In the genomic region with DNA sequence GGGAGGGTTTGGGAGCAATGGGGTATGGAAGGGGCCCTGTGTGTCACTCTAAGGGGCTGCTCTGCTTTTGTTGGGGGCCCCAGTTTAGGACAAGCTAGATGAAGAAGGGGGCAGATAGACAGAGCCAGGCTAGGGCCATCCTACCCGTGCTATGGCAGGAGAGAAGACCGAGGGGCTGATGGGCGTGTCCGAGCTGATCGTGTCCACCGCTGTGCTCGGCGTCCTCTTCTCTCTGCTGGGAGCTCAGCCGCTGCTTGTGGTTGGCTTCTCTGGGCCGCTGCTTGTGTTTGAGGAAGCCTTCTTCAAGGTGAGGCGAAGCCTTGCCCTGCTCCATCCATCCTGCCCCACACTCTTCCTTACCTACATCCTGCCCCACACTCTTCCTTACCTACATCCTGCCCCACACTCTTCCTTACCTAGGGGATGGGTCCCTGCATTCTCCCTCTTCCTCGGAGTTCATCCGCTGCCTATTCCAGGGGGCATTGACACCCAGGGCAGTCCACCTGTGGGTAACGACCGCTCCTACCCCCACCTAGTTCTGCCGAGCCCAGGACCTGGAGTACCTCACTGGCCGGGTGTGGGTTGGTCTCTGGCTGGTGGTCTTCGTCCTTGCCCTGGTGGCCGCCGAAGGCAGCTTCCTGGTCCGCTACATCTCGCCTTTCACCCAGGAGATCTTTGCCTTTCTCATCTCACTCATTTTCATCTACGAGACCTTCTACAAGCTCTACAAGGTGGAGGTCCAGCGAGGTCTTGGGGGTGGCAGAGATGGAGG, we compare ENCODE assay signal across 26 cellular contexts. TPM values are rescaled to one million over a fixed set of nuclear protein-coding genes. Genes with fewer than 3 reads are reported as not detected.
A peak's percentile ranks its signal among the peaks of the same experiment; 100 is the strongest.
DNase-seq lines count a peak whose midpoint lies in the region; ATAC-seq, FAIRE-seq and TF ChIP-seq lines count a peak whose summit lies in the region.
"Had no signal": no experiment of that assay in that cellular context is flagged by ENCODE, and none has a peak within 500 bp of the region (broad histone marks: within the 10 kb centered on the region; RNA-seq: fewer than 3 reads in every experiment).

No MANE protein-coding gene starts in this region.

- no peak for ATAC-seq in left cardiac atrium
- peak; percentile 25; the same call in 1 of the 3 replicates for ATAC-seq in K562
- ATAC-seq: heart left ventricle had no signal

- no peaks in the 10 kb centered on the region for H3K36me3 ChIP-seq in K562 (ENCODE audit: control insufficient read depth, insufficient read depth, low read length)
- H3K36me3 ChIP-seq: BE2C, HAP-1, MG63, SJCRH30, thyroid gland had no signal

- no TSS peak for BruUV-seq in K562 (replicated peaks; lab: Mats Ljungman, UMichigan)

- H3K27ac ChIP-seq in K562 (ENCODE audit: extremely low read depth, low read depth, low read length) = no peak overlapping the region
- H3K27ac ChIP-seq: esophagus muscularis mucosa, HL-60, KMS-11, parathyroid adenoma, SJCRH30, thyroid gland had no signal

- no peak for TF ChIP-seq POLR2A in K562 (conservative IDR thresholded peaks at IDR 0.05)

- H3K9me3 ChIP-seq in K562 (replicated peaks; ENCODE audit: control insufficient read depth, insufficient read depth, low read depth, low read length) = no peaks in the 10 kb centered on the region
- H3K9me3 ChIP-seq: BE2C, esophagus muscularis mucosa, HAP-1, heart left ventricle, MG63, SJCRH30, thyroid gland had no signal

- no peak overlapping the region for H3K4me2 ChIP-seq in K562 (ENCODE audit: insufficient read depth, low read length)
- H3K4me2 ChIP-seq: KMS-11 had no signal

- H4K20me1 ChIP-seq in K562 (replicated peaks; ENCODE audit: control insufficient read depth, insufficient read depth, low read length) = 0 out of 2 replicates have a peak, but pooled peaks cover 3% of the 10 kb centered on the region

- POLR2A ChIA-PET in K562 (lab: Yijun Ruan, JAX) = no interaction called here

- no peak for FAIRE-seq in K562 (lab: Jason Lieb, UNC)

- no peak for TF ChIP-seq CTCF in K562 (IDR thresholded peaks at IDR 0.05 in 2 of 3, conservative IDR thresholded peaks at IDR 0.05 in 1 of 3; ENCODE audit: insufficient read depth in 2 of 3, low read depth in 1 of 3, low read length in 3 of 3)

- no peak overlapping the region for H3K9ac ChIP-seq in K562 (ENCODE audit: insufficient read depth in 1 of 2, low read depth in 2 of 2, low read length in 2 of 2)
- H3K9ac ChIP-seq: KMS-11, parathyroid adenoma had no signal

- CTCF ChIA-PET in K562 (lab: Yijun Ruan, JAX; ENCODE audit: low intra/inter-chr PET ratio) = no interaction called here

- no peak overlapping the region for H3K4me3 ChIP-seq in K562
- H3K4me3 ChIP-seq: esophagus muscularis mucosa, HAP-1, heart left ventricle, MG63, SJCRH30, thyroid gland had no signal

- H3K9me1 ChIP-seq in K562 (ENCODE audit: control insufficient read depth, insufficient read depth, low read length) = no peaks in the 10 kb centered on the region

- no peak for TF ChIP-seq EP300 in K562 (IDR thresholded peaks at IDR 0.05; ENCODE audit: low read length)

- H3K27me3 ChIP-seq in K562 (ENCODE audit: control insufficient read depth in 2 of 2, insufficient read depth in 2 of 2, low read length in 2 of 2) = peaks cover 2 to 26% of the 10 kb centered on the region in 2 experiments; a peak in 3 of 5 replicates
- H3K27me3 ChIP-seq: BE2C, esophagus muscularis mucosa, heart left ventricle, MG63, SJCRH30, thyroid gland had no signal

- peaks cover 5 to 54% of the 10 kb centered on the region in 2 experiments; a peak in 4 of 5 replicates for H3K4me1 ChIP-seq in K562 (replicated peaks in 1 of 2; ENCODE audit: control insufficient read depth in 2 of 2, insufficient read depth in 2 of 2, low read length in 2 of 2)
- H3K4me1 ChIP-seq: BE2C, HAP-1, parathyroid adenoma, SJCRH30, thyroid gland had no signal

- H2AFZ ChIP-seq in K562 (ENCODE audit: low read depth, low read length) = no peak overlapping the region
- H2AFZ ChIP-seq: parathyroid adenoma had no signal

- 6% methylated on average over 17 of the region's 24 CpGs for WGBS in K562 (ENCODE audit: insufficient coverage, low coverage, missing lambda C conversion rate)

- intact Hi-C loops in left cardiac atrium (cut with DNase I) (no loop called here), cardiac septum (cut with DNase I) (no loop called here), K562 (cut with micrococcal nuclease) (no loop called here)

- no peaks in the 10 kb centered on the region for H3K79me2 ChIP-seq in K562 (ENCODE audit: control insufficient read depth, insufficient read depth, low read length)
- H3K79me2 ChIP-seq: parathyroid adenoma had no signal

- DNase-seq in left cardiac atrium (peak; percentile 20), cardiac septum (ENCODE audit: low spot score) (no peak), K562 (ENCODE audit: extremely low read depth in 1 of 4, low spot score in 3 of 4) (no peak), hepatic stellate cell (ENCODE audit: low spot score) (peak; percentile 8), ureter (ENCODE audit: low spot score) (peak; percentile 35), NCI-H146 treated with DMSO at 0.1 percent for 48 hours (lab: John Stamatoyannopoulos, UW; ENCODE audit: unreplicated experiment) (no peak), C1 segment of cervical spinal cord (lab: John Stamatoyannopoulos, UW) (no peak), NCI-H526 (lab: John Stamatoyannopoulos, UW) (no peak)
- DNase-seq: activated CD4-positive, alpha-beta T cell treated with anti-CD3 and anti-CD28 coated beads for 48 hours; activated gamma-delta T cell treated with Interleukin-2 at 50 U/mL for 16 hours; activated T-cell treated with anti-CD3 and anti-CD28 coated beads, Interleukin-2, amount 50 U/mL, for 24 hours; BE2C; CD8-positive, alpha-beta memory T cell; foreskin fibroblast; MG63; NCI-H1436; NCI-H446; NCI-H82; SJCRH30; thyroid gland had no signal

- in situ Hi-C loops in K562 (cut with MboI) = no loop called here

- no peak for TF ChIP-seq RAD21 in K562 (CRISPR knock-in tag; conservative IDR thresholded peaks at IDR 0.05 in 1 of 2, IDR thresholded peaks at IDR 0.05 in 1 of 2)

TF ChIP-seq in K562, 482 proteins besides CTCF, POLR2A, EP300 and RAD21 (continues in another document):
- TF ChIP-seq ILK (tag; IDR thresholded peaks at IDR 0.05; ENCODE audit: borderline replicate concordance, low read depth) = no peak
- no peak for TF ChIP-seq JUNB (CRISPR knock-in tag; conservative IDR thresholded peaks at IDR 0.05)
- no peak for TF ChIP-seq ZNF217 (CRISPR knock-in tag; IDR thresholded peaks at IDR 0.05)
- no peak for TF ChIP-seq TAL1 (IDR thresholded peaks at IDR 0.05)
- TF ChIP-seq SLC30A9 (CRISPR knock-in tag; IDR thresholded peaks at IDR 0.05) = no peak
- TF ChIP-seq NFIC (IDR thresholded peaks at IDR 0.05) = no peak

RNA-seq across cellular contexts. Expression of a gene that starts 8.9 kb away (rescaled TPM):
- total RNA-seq in left cardiac atrium (100 to 1,000 TPM; 261 to 360 TPM), cardiac septum (396 TPM), K562 (2014; rRNA removed) (not detected in 2 replicates), K562 (2014; rRNA removed; fragmentation: Illumina TruSeq; extraction: Trizol) (not detected in 2 replicates), K562 (2015; rRNA removed; fragmentation: Illumina TruSeq; extraction: Trizol) (0.04 TPM in 1 of 2 replicates, not detected in the other), K562 (2021) (0.04 and 0.31 TPM in 2 replicates), ureter (12.2 TPM)
- 0.28 and 2.2 TPM in 2 replicates for total RNA-seq in K562 (2011; cell fraction: chromatin; rRNA removed; ENCODE audit: low replicate concordance)
- 0.53 and 1.0 TPM in 2 replicates for total RNA-seq in K562 (2011; cell fraction: nucleolus; rRNA removed)
- 0.53 and 0.59 TPM in 2 replicates for total RNA-seq in K562 (2011; cell fraction: nucleoplasm; rRNA removed)
- polyA plus RNA-seq in K562 (2011; rRNA removed) (0.26 and 0.76 TPM in 2 replicates), K562 (2014; fragmentation: Illumina TruSeq; extraction: Trizol) (0.04 TPM in 1 of 2 replicates, not detected in the other), K562 (2014; fragmentation: Nextera tagmentation; extraction: Ambion mirVana) (not detected), K562 (2014; rRNA removed) (0.05 and 0.11 TPM in 2 replicates)
- 0.39 and 0.62 TPM in 2 replicates for polyA plus RNA-seq in K562 (2011; cell fraction: cytosol; rRNA removed)
- polyA plus RNA-seq in K562 (2011; cell fraction: nucleus; rRNA removed) = 3.3 and 5.9 TPM in 2 replicates
- polyA plus RNA-seq in K562 (2012) = 0.08 and 0.17 TPM in 2 replicates
- not detected in 2 replicates for polyA minus RNA-seq in K562 (2011; rRNA and poly(A)+ RNA removed)
- polyA minus RNA-seq in K562 (2011; cell fraction: cytosol; rRNA and poly(A)+ RNA removed) = not detected in 2 replicates
- 1.1 and 2.2 TPM in 2 replicates for polyA minus RNA-seq in K562 (2011; cell fraction: nucleus; rRNA and poly(A)+ RNA removed)
- polyA plus RNA-seq: CD8-positive, alpha-beta memory T cell had no signal

RNA-seq across cellular contexts. Expression of a gene that starts 38.7 kb away (rescaled TPM):
- total RNA-seq in left cardiac atrium (10 to 100 TPM; 12.4 to 14.1 TPM), cardiac septum (20.2 TPM), K562 (2014; rRNA removed) (8.5 and 10.3 TPM in 2 replicates), K562 (2014; rRNA removed; fragmentation: Illumina TruSeq; extraction: Trizol) (3.3 TPM in 2 replicates), K562 (2015; rRNA removed; fragmentation: Illumina TruSeq; extraction: Trizol) (5.6 and 6.5 TPM in 2 replicates), K562 (2021) (20.6 and 21.7 TPM in 2 replicates), ureter (39.5 TPM)
- total RNA-seq in K562 (2011; cell fraction: chromatin; rRNA removed; ENCODE audit: low replicate concordance) = 27.6 and 95.1 TPM in 2 replicates
- total RNA-seq in K562 (2011; cell fraction: nucleolus; rRNA removed) = 56.0 and 75.7 TPM in 2 replicates
- total RNA-seq in K562 (2011; cell fraction: nucleoplasm; rRNA removed) = 40.2 and 44.7 TPM in 2 replicates
- polyA plus RNA-seq in K562 (2011; rRNA removed) (4.7 and 14.4 TPM in 2 replicates), K562 (2014; fragmentation: Illumina TruSeq; extraction: Trizol) (7.3 and 10.6 TPM in 2 replicates), K562 (2014; fragmentation: Nextera tagmentation; extraction: Ambion mirVana) (under 1 TPM; 0.52 to 0.89 TPM), K562 (2014; rRNA removed) (9.0 and 12.6 TPM in 2 replicates)
- 5.6 and 6.8 TPM in 2 replicates for polyA plus RNA-seq in K562 (2011; cell fraction: cytosol; rRNA removed)
- polyA plus RNA-seq in K562 (2011; cell fraction: nucleus; rRNA removed) = 89.3 and 106 TPM in 2 replicates
- polyA plus RNA-seq in K562 (2012) = 14.2 TPM in 2 replicates
- 5.2 and 5.4 TPM in 2 replicates for polyA minus RNA-seq in K562 (2011; rRNA and poly(A)+ RNA removed)
- polyA minus RNA-seq in K562 (2011; cell fraction: cytosol; rRNA and poly(A)+ RNA removed) = 9.6 and 10.6 TPM in 2 replicates
- polyA minus RNA-seq in K562 (2011; cell fraction: nucleus; rRNA and poly(A)+ RNA removed) = 27.2 and 31.0 TPM in 2 replicates

Comparison
In these comparisons a context has a peak if more than half of its experiments do, and no peak if none do; other contexts are left out.
1. DNase-seq: peak in left cardiac atrium (single experiment), hepatic stellate cell (single experiment) and ureter (single experiment); none in cardiac septum (single experiment), K562 (0 of 4), NCI-H146 treated with DMSO at 0.1 percent for 48 hours (single experiment), C1 segment of cervical spinal cord (0 of 14) and NCI-H526 (0 of 2).
2. RNA of a gene that starts 8.9 kb away (total RNA-seq): 396 TPM in cardiac septum (single experiment) and 261 to 360 TPM in left cardiac atrium; 12.2 TPM in ureter (single experiment) and 0.04 to 2.2 TPM in K562; every median in the first group is over 10 times any median in the second.